ENCODE assay signal across 18 cellular contexts in the genomic region with DNA sequence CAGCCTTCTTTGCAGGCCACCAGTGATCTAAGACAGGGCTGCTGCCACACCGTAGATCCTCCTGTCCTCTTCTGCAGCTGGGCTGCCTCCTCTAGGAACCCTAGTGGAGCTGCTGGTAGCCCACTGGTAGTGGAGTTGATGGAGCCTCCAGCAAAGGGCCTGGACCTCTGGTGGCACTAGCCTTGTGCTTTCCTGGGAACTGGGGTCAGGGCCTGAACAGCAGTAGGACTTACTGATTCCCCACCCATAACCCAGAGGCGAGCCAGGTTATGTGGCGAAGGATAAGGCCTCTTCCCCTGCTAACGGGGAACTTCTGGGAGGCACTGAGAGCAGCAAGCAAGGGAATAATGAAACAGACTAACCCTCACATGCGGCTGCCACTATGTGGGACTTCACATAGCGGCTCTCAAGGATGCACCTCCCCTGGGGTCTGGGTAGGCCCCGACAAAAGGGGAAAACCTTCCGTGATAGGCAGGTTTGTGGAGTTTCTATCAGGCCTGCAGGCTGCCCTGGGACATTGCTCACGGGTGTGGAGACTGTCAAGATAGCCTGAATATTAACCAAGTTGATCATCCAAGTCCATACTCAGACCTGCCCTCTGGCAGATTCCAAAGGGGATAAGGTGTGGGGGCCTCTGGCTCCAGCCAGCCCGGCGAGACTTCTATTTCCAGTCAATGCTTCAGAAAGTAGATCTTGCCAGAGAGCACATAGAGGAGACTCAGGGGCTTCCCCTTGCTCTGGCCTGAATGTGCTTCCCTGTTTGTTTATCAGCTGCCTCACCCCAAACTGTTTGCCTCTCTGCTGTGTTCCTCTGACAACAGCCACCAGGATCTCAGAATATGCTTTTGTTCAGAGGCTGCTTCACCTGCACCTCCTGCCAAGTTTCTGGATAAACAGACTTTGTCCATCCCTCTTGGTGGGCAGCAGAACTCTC. TPM values are rescaled to one million over a fixed set of nuclear protein-coding genes. Genes with fewer than 3 reads are reported as not detected.
DNase-seq lines count a peak whose midpoint lies in the region; ATAC-seq and TF ChIP-seq lines count a peak whose summit lies in the region.
"Had no signal": no experiment of that assay in that cellular context is flagged by ENCODE, and none has a peak within 500 bp of the region (broad histone marks: within the 10 kb centered on the region; RNA-seq: fewer than 3 reads in every experiment).

No MANE protein-coding gene starts in this region.

- H3K4me3 Mint-ChIP-seq in activated CD8-positive, alpha-beta T cell treated with anti-CD3 and anti-CD28 coated beads, Interleukin-2, amount 10 ng/mL, durations not matched to agents 7 days and 5 days, result no peak overlapping the region
- H3K4me3 Mint-ChIP-seq: activated T-helper 17 cell treated with anti-CD3 and anti-CD28 coated beads, Interleukin-2, amount 50 U/mL, for 72 hours; stimulated activated naive CD8-positive, alpha-beta T cell treated with anti-CD3 and anti-CD28 coated beads, Interleukin-15, amount 100 ng/mL, for 72 hours had no signal

- H3K4me3 ChIP-seq in left lung, result no peak overlapping the region
- H3K4me3 ChIP-seq in stomach smooth muscle (ENCODE audit: low read length in 2 of 2), result no peak overlapping the region
- H3K4me3 ChIP-seq: adrenal gland, SJSA1 had no signal

- H3K9me3 Mint-ChIP-seq in activated CD8-positive, alpha-beta T cell treated with anti-CD3 and anti-CD28 coated beads, Interleukin-2, amount 10 ng/mL, durations not matched to agents 7 days and 5 days (ENCODE audit: insufficient read depth), result peaks cover 4% of the 10 kb centered on the region

- H3K27me3 Mint-ChIP-seq in activated CD8-positive, alpha-beta T cell treated with anti-CD3 and anti-CD28 coated beads, Interleukin-2, amount 10 ng/mL, durations not matched to agents 7 days and 5 days (ENCODE audit: low read depth), result peaks cover 4% of the 10 kb centered on the region
- H3K27me3 Mint-ChIP-seq: activated T-helper 17 cell treated with anti-CD3 and anti-CD28 coated beads, Interleukin-2, amount 50 U/mL, for 72 hours; stimulated activated naive CD8-positive, alpha-beta T cell treated with anti-CD3 and anti-CD28 coated beads, Interleukin-15, amount 100 ng/mL, for 72 hours had no signal

- intact Hi-C loops in left lung (cut with DNase I), result no loop called here

- POLR2A ChIA-PET in activated CD8-positive, alpha-beta T cell treated with anti-CD3 and anti-CD28 coated beads, Interleukin-2, amount 10 ng/mL, durations not matched to agents 7 days and 5 days (lab: Charles Lee), result no interaction called here

- H3K9me3 ChIP-seq in left lung (peaks cover 0 to 9% of the 10 kb centered on the region in 2 donors), stomach smooth muscle (ENCODE audit: control insufficient read depth in 2 of 2, low read length in 2 of 2) (peaks cover 0 to 2% of the 10 kb centered on the region in 2 donors)
- H3K9me3 ChIP-seq: adrenal gland, SJSA1 had no signal

- no peaks in the 10 kb centered on the region for H3K4me1 Mint-ChIP-seq in activated CD8-positive, alpha-beta T cell treated with anti-CD3 and anti-CD28 coated beads, Interleukin-2, amount 10 ng/mL, durations not matched to agents 7 days and 5 days (ENCODE audit: low read depth)

- ATAC-seq in left lung (peak; percentile 46), HG03280 (IDR thresholded peaks at IDR 0.05; ENCODE audit: unreplicated experiment) (no peak), HG03442 (IDR thresholded peaks at IDR 0.05; ENCODE audit: unreplicated experiment) (no peak)
- ATAC-seq in activated CD8-positive, alpha-beta T cell treated with anti-CD3 and anti-CD28 coated beads, Interleukin-2, amount 10 ng/mL, durations not matched to agents 7 days and 5 days, result no peak
- ATAC-seq: activated T-helper 17 cell treated with anti-CD3 and anti-CD28 coated beads, Interleukin-2, amount 50 U/mL, for 72 hours; stimulated activated naive CD8-positive, alpha-beta T cell treated with anti-CD3 and anti-CD28 coated beads, Interleukin-15, amount 100 ng/mL, for 72 hours had no signal

- H3K9ac ChIP-seq in stomach smooth muscle (ENCODE audit: low read length in 2 of 2), result no peak overlapping the region

- DNase-seq in NCI-H2081 (lab: John Stamatoyannopoulos, UW) (peak; percentile 15 to 63), NCI-H2081 treated with DMSO at 0.1 percent for 48 hours (lab: John Stamatoyannopoulos, UW) (no peak), left lung (no peak)
- no peak for DNase-seq in activated CD8-positive, alpha-beta T cell treated with anti-CD3 and anti-CD28 coated beads, Interleukin-2, amount 10 ng/mL, durations not matched to agents 7 days and 5 days
- DNase-seq: activated CD4-positive, alpha-beta T cell treated with anti-CD3 and anti-CD28 coated beads, Interleukin-2, amount 50 U/mL, for 48 hours; NCI-H2107; NK-92 treated with Interleukin-12 subunit alpha and Interleukin-12 subunit beta, amount 100 ng/mL, for 24 hours; stimulated activated naive CD8-positive, alpha-beta T cell treated with anti-CD3 and anti-CD28 coated beads, Interleukin-15, amount 100 ng/mL, for 72 hours; T1000 had no signal

- no peaks in the 10 kb centered on the region for H3K27me3 ChIP-seq in left lung
- no peaks in the 10 kb centered on the region for H3K27me3 ChIP-seq in stomach smooth muscle (ENCODE audit: control insufficient read depth in 1 of 2, insufficient read depth in 2 of 2, low read length in 2 of 2)
- H3K27me3 ChIP-seq: adrenal gland, SJSA1 had no signal

- CTCF ChIA-PET in activated CD8-positive, alpha-beta T cell treated with anti-CD3 and anti-CD28 coated beads, Interleukin-2, amount 10 ng/mL, durations not matched to agents 7 days and 5 days (lab: Charles Lee), result interaction anchor here (2.0 kb wide), 1 partner anchor 63 kb away, joined by 7 read pairs; no protein-coding TSS in a partner anchor

- peaks cover 2% of the 10 kb centered on the region for H3K36me3 Mint-ChIP-seq in activated CD8-positive, alpha-beta T cell treated with anti-CD3 and anti-CD28 coated beads, Interleukin-2, amount 10 ng/mL, durations not matched to agents 7 days and 5 days (ENCODE audit: low read depth)

- H3K4me1 ChIP-seq in left lung, result peaks cover 0 to 35% of the 10 kb centered on the region in 2 donors
- peaks cover 13% of the 10 kb centered on the region for H3K4me1 ChIP-seq in stomach smooth muscle (ENCODE audit: control insufficient read depth, insufficient read depth, low read length)
- H3K4me1 ChIP-seq: adrenal gland, SJSA1 had no signal

- TF ChIP-seq CTCF in VCaP (conservative IDR thresholded peaks at IDR 0.05) (no peak), left lung (IDR thresholded peaks at IDR 0.05) (no peak)

- H3K36me3 ChIP-seq in left lung (peaks cover 0 to 4% of the 10 kb centered on the region in 2 donors), stomach smooth muscle (ENCODE audit: control insufficient read depth in 2 of 2, insufficient read depth in 2 of 2, low read length in 2 of 2) (no peaks in the 10 kb centered on the region)
- H3K36me3 ChIP-seq: adrenal gland, SJSA1 had no signal

- H3K27ac ChIP-seq in VCaP (peak overlapping the region; percentile 68), left lung (no peak overlapping the region), stomach smooth muscle (ENCODE audit: low read length) (peak overlapping the region; percentile 18)
- H3K27ac ChIP-seq: SJSA1 had no signal

- no peak overlapping the region for H3K27ac Mint-ChIP-seq in activated CD8-positive, alpha-beta T cell treated with anti-CD3 and anti-CD28 coated beads, Interleukin-2, amount 10 ng/mL, durations not matched to agents 7 days and 5 days
- H3K27ac Mint-ChIP-seq: activated T-helper 17 cell treated with anti-CD3 and anti-CD28 coated beads, Interleukin-2, amount 50 U/mL, for 72 hours; stimulated activated naive CD8-positive, alpha-beta T cell treated with anti-CD3 and anti-CD28 coated beads, Interleukin-15, amount 100 ng/mL, for 72 hours had no signal

RNA-seq across cellular contexts. Expression of gene SLC22A4, which starts 7.4 kb away (rescaled TPM):
- total RNA-seq in left lung, result 10 to 100 TPM in 1 of 2 donors, 1 to 10 TPM in 1; 1.0 to 10.3 TPM
- not detected for total RNA-seq in activated CD8-positive, alpha-beta T cell treated with anti-CD3 and anti-CD28 coated beads, Interleukin-2, amount 10 ng/mL, durations not matched to agents 7 days and 5 days

RNA-seq across cellular contexts. Expression of gene PDLIM4, which starts 44.1 kb away (rescaled TPM):
- 10 to 100 TPM in 1 of 2 donors, 1 to 10 TPM in 1; 7.7 to 13.5 TPM for total RNA-seq in left lung
- not detected for total RNA-seq in activated CD8-positive, alpha-beta T cell treated with anti-CD3 and anti-CD28 coated beads, Interleukin-2, amount 10 ng/mL, durations not matched to agents 7 days and 5 days
- total RNA-seq: A172; activated T-helper 17 cell treated with anti-CD3 and anti-CD28 coated beads, Interleukin-2, amount 50 U/mL, for 72 hours; mononuclear cell had no signal

Comparison
In these comparisons a context has a peak if more than half of its experiments do, and no peak if none do; other contexts are left out.
1. DNase-seq: peak in NCI-H2081 (2 of 2); none in NCI-H2081 treated with DMSO at 0.1 percent for 48 hours (single experiment), left lung (0 of 2) and activated CD8-positive, alpha-beta T cell treated with anti-CD3 and anti-CD28 coated beads, Interleukin-2, amount 10 ng/mL, durations not matched to agents 7 days and 5 days (single experiment).
2. H3K27ac ChIP-seq: peak in VCaP (single experiment) and stomach smooth muscle (single experiment); none in left lung (0 of 2).
3. RNA of gene PDLIM4, which starts 44.1 kb away (total RNA-seq): 7.7 to 13.5 TPM in left lung; not detected in activated CD8-positive, alpha-beta T cell treated with anti-CD3 and anti-CD28 coated beads, Interleukin-2, amount 10 ng/mL, durations not matched to agents 7 days and 5 days; every median in the first group is over 4 times any median in the second.